In the genomic region with DNA sequence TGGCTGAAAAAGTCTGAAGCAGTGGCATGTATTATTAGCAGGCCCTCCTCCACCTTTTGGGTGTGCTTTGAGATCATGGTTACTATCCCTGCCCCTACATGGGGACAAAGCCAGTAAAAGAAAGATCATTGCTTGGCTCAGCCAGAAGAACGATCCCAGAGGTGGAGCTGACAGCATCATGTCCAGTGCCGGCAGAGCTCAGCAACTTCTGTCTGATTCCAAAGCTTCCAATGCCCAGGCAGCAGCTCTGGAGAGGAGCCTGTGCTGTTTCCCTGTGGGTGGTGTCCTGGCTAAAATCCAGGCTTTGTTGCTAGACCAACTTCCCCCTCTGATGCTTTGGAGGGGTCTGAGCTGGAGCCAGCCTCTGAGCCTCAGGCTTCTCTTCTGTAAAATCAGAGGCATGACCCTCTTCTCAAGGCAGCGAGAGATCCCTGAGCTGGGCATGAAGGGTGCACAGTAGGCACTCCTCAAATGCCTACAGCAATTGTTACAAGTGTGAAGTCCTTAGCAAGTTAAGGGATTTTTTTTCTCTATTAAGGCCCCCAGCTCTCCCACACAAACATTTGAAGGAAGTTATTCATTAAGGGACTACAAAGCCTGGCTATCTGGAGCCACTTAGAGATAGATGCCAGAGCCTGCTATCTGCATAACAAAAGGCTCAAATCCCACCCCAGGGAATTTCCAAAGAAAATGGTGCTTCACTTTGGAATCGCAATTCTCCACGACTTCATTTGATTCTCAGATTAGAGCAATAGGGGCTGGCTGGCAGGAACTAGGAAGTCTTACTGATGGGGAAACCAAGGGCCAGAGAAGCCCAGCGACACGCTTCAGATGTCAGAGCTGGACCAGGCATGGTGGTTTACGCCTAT, we compare ENCODE assay signal across 24 cellular contexts. TPM values are rescaled to one million over a fixed set of nuclear protein-coding genes. Genes with fewer than 3 reads are reported as not detected.
DNase-seq lines count a peak whose midpoint lies in the region; ATAC-seq and TF ChIP-seq lines count a peak whose summit lies in the region.
"Had no signal": no experiment of that assay in that cellular context is flagged by ENCODE, and none has a peak within 500 bp of the region (broad histone marks: within the 10 kb centered on the region; RNA-seq: fewer than 3 reads in every experiment).

No MANE protein-coding gene starts in this region.

- no peaks in the 10 kb centered on the region for H4K20me1 ChIP-seq in H9 (ENCODE audit: control insufficient read depth, insufficient read depth, insufficient read length)

- no CpG with 5 or more reads among the region's 8 CpGs for WGBS in H9 (ENCODE audit: extremely low coverage, insufficient read length, low lambda C conversion rate)

- ATAC-seq in GM19397 (IDR thresholded peaks at IDR 0.05; ENCODE audit: unreplicated experiment), result no peak
- ATAC-seq in GM18868 (IDR thresholded peaks at IDR 0.05; ENCODE audit: unreplicated experiment), result no peak
- ATAC-seq: HCT116, Right ventricle myocardium inferior had no signal

- no peak overlapping the region for H4K5ac ChIP-seq in H9 (ENCODE audit: insufficient read length, low read depth, low read length)

- peaks cover 82% of the 10 kb centered on the region for H3K27me3 Mint-ChIP-seq in H9 (ENCODE audit: low read depth)

- no peak overlapping the region for H3T11ph ChIP-seq in H9 (ENCODE audit: low read length)

- no peaks in the 10 kb centered on the region for H3K23me2 ChIP-seq in H9 (ENCODE audit: insufficient read length, low read depth, low read length, poor library complexity, severe bottlenecking)

- no peak overlapping the region for H3K27ac ChIP-seq in A673 (ENCODE audit: low read depth, low read length, poor library complexity, severe bottlenecking)
- H3K27ac ChIP-seq in H9 (ENCODE audit: insufficient read length, low read depth, low read length), result no peak overlapping the region
- H3K27ac ChIP-seq in SK-N-MC, result no peak overlapping the region
- H3K27ac ChIP-seq: C4-2B, SJSA1 had no signal

- H3K4me3 ChIP-seq in A673 (ENCODE audit: low read depth, low read length, poor library complexity, severe bottlenecking) (no peak overlapping the region), SK-N-MC (no peak overlapping the region)
- H3K4me3 ChIP-seq: SJSA1 had no signal

- POLR2A ChIA-PET in A673 (lab: Charles Lee; ENCODE audit: low non-redundant PET), result no interaction called here

- no TSS peak for BruUV-seq in A673 (replicated peaks; lab: Mats Ljungman, UMichigan)

- H3K36me3 ChIP-seq in A673 (ENCODE audit: insufficient read depth, low read length, poor library complexity, severe bottlenecking), result no peaks in the 10 kb centered on the region
- no peaks in the 10 kb centered on the region for H3K36me3 ChIP-seq in SK-N-MC (ENCODE audit: insufficient read depth, low read length)
- H3K36me3 ChIP-seq: SJSA1 had no signal

- H3K9me3 ChIP-seq in A673 (ENCODE audit: low read depth, low read length, poor library complexity, severe bottlenecking) (no peaks in the 10 kb centered on the region), H9 (ENCODE audit: control insufficient read depth, low read depth, low read length) (no peaks in the 10 kb centered on the region), SK-N-MC (ENCODE audit: low read depth, low read length) (no peaks in the 10 kb centered on the region)
- H3K9me3 ChIP-seq: SJSA1 had no signal

- H3K79me2 ChIP-seq in H9 (ENCODE audit: insufficient read depth, low read length), result no peaks in the 10 kb centered on the region

- no peak overlapping the region for H2AFZ ChIP-seq in H9 (ENCODE audit: low read length)

- H2BK15ac ChIP-seq in H9 (ENCODE audit: low read depth, low read length), result no peak overlapping the region

- H2BK5ac ChIP-seq in H9 (ENCODE audit: insufficient read length, low read length), result no peak overlapping the region

- H2BK120ac ChIP-seq in H9 (ENCODE audit: low read depth, low read length, poor library complexity, severe bottlenecking), result no peak overlapping the region

- no peak overlapping the region for H2BK20ac ChIP-seq in H9 (ENCODE audit: low read depth, low read length, poor library complexity, severe bottlenecking)

- H2BK12ac ChIP-seq in H9 (ENCODE audit: insufficient read length, low read depth, low read length), result no peak overlapping the region

- no peaks in the 10 kb centered on the region for H3K79me1 ChIP-seq in H9 (ENCODE audit: insufficient read depth, low read depth, low read length, poor library complexity, severe bottlenecking)

- no peak overlapping the region for H3K23ac ChIP-seq in H9 (ENCODE audit: insufficient read length, low read depth, low read length)

- no peak overlapping the region for H3K56ac ChIP-seq in H9 (ENCODE audit: insufficient read length, low read depth, low read length)

- H2AK5ac ChIP-seq in H9 (ENCODE audit: insufficient read length, low read length), result no peak overlapping the region

- DNase-seq in A673 (ENCODE audit: low spot score) (peak; percentile 83), H9 (peak; percentile 51), SK-N-MC (ENCODE audit: low read depth, low spot score) (peak; percentile 16), iPS-NIHi7 (ENCODE audit: extremely low spot score) (peak; percentile 54), NCI-H2227 treated with DMSO at 0.1 percent for 48 hours (lab: John Stamatoyannopoulos, UW) (no peak), T1000 (lab: John Stamatoyannopoulos, UW) (no peak)
- DNase-seq: CD8-positive, alpha-beta memory T cell; GDM1; KBM-7; MM.1S; NCI-H1092; NCI-H1436 treated with DMSO at 0.1 percent for 48 hours; NCI-H2029; NCI-H2171; NCI-H446; NCI-H526 had no signal

- H3K4me1 ChIP-seq in A673 (ENCODE audit: insufficient read depth, low read length, poor library complexity, severe bottlenecking) (peaks cover 8% of the 10 kb centered on the region), H9 (ENCODE audit: insufficient read depth, low read length) (0 out of 2 replicates have a peak, but pooled peaks cover 6% of the 10 kb centered on the region)

- peak overlapping the region in 1 of 2 experiments; percentile 31; a peak in 1 of 5 replicates for H3K4me3 Mint-ChIP-seq in H9
- H3K4me3 Mint-ChIP-seq: CD8-positive, alpha-beta memory T cell had no signal

- H4K91ac ChIP-seq in H9 (ENCODE audit: insufficient read length, low read depth, low read length), result no peak overlapping the region

- H3K27ac Mint-ChIP-seq in H9, result peak overlapping the region in 1 of 3 experiments; percentile 35; a peak in 1 of 7 replicates

- intact Hi-C loops in A673 (cut with micrococcal nuclease; ENCODE audit: unreplicated experiment), result no loop called here

- H3K36me3 Mint-ChIP-seq in H9 (ENCODE audit: insufficient read depth in 1 of 3, low read depth in 3 of 3), result no peaks in the 10 kb centered on the region
- H3K36me3 Mint-ChIP-seq: CD8-positive, alpha-beta memory T cell had no signal

- peak overlapping the region; percentile 43; the same call in 1 of the 2 replicates for H3K14ac ChIP-seq in H9 (ENCODE audit: insufficient read depth, low read length)

- H3K4me1 Mint-ChIP-seq in H9, result peaks cover 10 to 28% of the 10 kb centered on the region in 2 experiments

- H3K18ac ChIP-seq in H9 (ENCODE audit: insufficient read length, low read depth, low read length), result no peak overlapping the region

- no peak overlapping the region for H3K4ac ChIP-seq in H9 (ENCODE audit: low read depth, low read length)

- no peak overlapping the region for H4K8ac ChIP-seq in H9 (replicated peaks; ENCODE audit: insufficient read length, low read depth, low read length)

- no peak overlapping the region for H3K9ac ChIP-seq in H9 (ENCODE audit: extremely low read depth, insufficient read length, low read length)
- no peak overlapping the region for H3K9ac ChIP-seq in SK-N-MC (ENCODE audit: insufficient read length)

- CTCF ChIA-PET in A673 (lab: Charles Lee), result no interaction called here

- peak overlapping the region; percentile 32 for H3K4me2 ChIP-seq in H9 (ENCODE audit: insufficient read depth, insufficient read length, low read length)

- TF ChIP-seq CTCF in A673 (conservative IDR thresholded peaks at IDR 0.05; ENCODE audit: low read depth, low read length) (no peak), H9 (conservative IDR thresholded peaks at IDR 0.05) (no peak)

- H3K27me3 ChIP-seq in A673 (replicated peaks; ENCODE audit: insufficient read depth, low read depth, low read length, poor library complexity), result no peaks in the 10 kb centered on the region
- H3K27me3 ChIP-seq in H9 (ENCODE audit: insufficient read depth, low read length), result peaks cover 7% of the 10 kb centered on the region; the same call in 1 of the 2 replicates
- H3K27me3 ChIP-seq: SJSA1 had no signal

- peaks cover 0 to 3% of the 10 kb centered on the region in 2 experiments; a peak in 2 of 5 replicates for H3K9me3 Mint-ChIP-seq in H9

RNA-seq across cellular contexts. Expression of gene GSC, which starts 10.9 kb away (rescaled TPM):
- total RNA-seq in A673 (2021) (4.2 and 5.2 TPM in 2 replicates), H9 (2021) (0.22 TPM in 1 of 2 replicates, not detected in the other)
- total RNA-seq: A172; CD8-positive, alpha-beta memory T cell; T-helper 1 cell treated with Interleukin-12 subunit alpha and Interleukin-12 subunit beta and Interleukin-4 antibody, amounts not matched to agents 30 ng/mL and 1 ng/mL, for 36 hours had no signal

Comparison
In these comparisons a context has a peak if more than half of its experiments do, and no peak if none do; other contexts are left out.
1. DNase-seq: peak in A673 (single experiment), H9 (single experiment), SK-N-MC (single experiment) and iPS-NIHi7 (single experiment); none in NCI-H2227 treated with DMSO at 0.1 percent for 48 hours (single experiment) and T1000 (single experiment).